Comparison of ENCODE assay signal across 23 cellular contexts in genomic region chr5:10708189-10708944, GRCh38. TPM values are rescaled to one million over a fixed set of nuclear protein-coding genes. Genes with fewer than 3 reads are reported as not detected.
A peak's percentile ranks its signal among the peaks of the same experiment; 100 is the strongest.
DNase-seq lines count a peak whose midpoint lies in the region; ATAC-seq and TF ChIP-seq lines count a peak whose summit lies in the region.
"Had no signal": no experiment of that assay in that cellular context is flagged by ENCODE, and none has a peak within 500 bp of the region (broad histone marks: within the 10 kb centered on the region; RNA-seq: fewer than 3 reads in every experiment).

No MANE protein-coding gene starts in this region.

- ATAC-seq in activated naive CD8-positive, alpha-beta T cell treated with anti-CD3 and anti-CD28 coated beads, Interleukin-2, amount 10 ng/mL, durations not matched to agents 7 days and 5 days (ENCODE audit: low read depth): no peak
- ATAC-seq in T-helper 17 cell (no peak), GM21619 (IDR thresholded peaks at IDR 0.05; ENCODE audit: unreplicated experiment) (no peak)
- no peak for ATAC-seq in stimulated activated memory B cell treated with anti-CD40 and anti-IgM and Interleukin-4, amounts not matched to agents 10 μg/mL and 1 μg/mL and 100 μg/mL, for 72 hours

- POLR2A ChIA-PET in activated naive CD8-positive, alpha-beta T cell treated with anti-CD3 and anti-CD28 coated beads, Interleukin-2, amount 10 ng/mL, durations not matched to agents 7 days and 5 days (lab: Charles Lee): no interaction called here

- no peaks in the 10 kb centered on the region for H3K9me3 ChIP-seq in T-helper 17 cell (ENCODE audit: control insufficient read depth, low read length, poor library complexity, severe bottlenecking)
- H3K9me3 ChIP-seq: BLaER1, Caco-2 had no signal

- no peak for TF ChIP-seq CTCF in endothelial cell (IDR thresholded peaks at IDR 0.05; ENCODE audit: unreplicated experiment)

- H3K27me3 Mint-ChIP-seq in activated naive CD8-positive, alpha-beta T cell treated with anti-CD3 and anti-CD28 coated beads, Interleukin-2, amount 10 ng/mL, durations not matched to agents 7 days and 5 days: no peaks in the 10 kb centered on the region
- H3K27me3 Mint-ChIP-seq in activated naive CD8-positive, alpha-beta T cell treated with anti-CD3 and anti-CD28 coated beads for 36 hours: no peaks in the 10 kb centered on the region
- H3K27me3 Mint-ChIP-seq in T-helper 17 cell (no peaks in the 10 kb centered on the region), endothelial cell (ENCODE audit: unreplicated experiment) (peaks cover 13% of the 10 kb centered on the region)
- no peaks in the 10 kb centered on the region for H3K27me3 Mint-ChIP-seq in stimulated activated memory B cell treated with anti-CD40 and anti-IgM and Interleukin-4, amounts not matched to agents 10 μg/mL and 1 μg/mL and 100 μg/mL, for 72 hours
- H3K27me3 Mint-ChIP-seq: CD4-positive, alpha-beta memory T cell; IgD-negative memory B cell had no signal

- H3K4me1 Mint-ChIP-seq in activated naive CD8-positive, alpha-beta T cell treated with anti-CD3 and anti-CD28 coated beads, Interleukin-2, amount 10 ng/mL, durations not matched to agents 7 days and 5 days: peaks cover 24% of the 10 kb centered on the region
- peaks cover 28% of the 10 kb centered on the region for H3K4me1 Mint-ChIP-seq in activated naive CD8-positive, alpha-beta T cell treated with anti-CD3 and anti-CD28 coated beads for 36 hours
- H3K4me1 Mint-ChIP-seq in T-helper 17 cell: peaks cover 43% of the 10 kb centered on the region
- H3K4me1 Mint-ChIP-seq in endothelial cell (ENCODE audit: unreplicated experiment): peaks cover 87% of the 10 kb centered on the region
- H3K4me1 Mint-ChIP-seq in stimulated activated memory B cell treated with anti-CD40 and anti-IgM and Interleukin-4, amounts not matched to agents 10 μg/mL and 1 μg/mL and 100 μg/mL, for 72 hours: peaks cover 78% of the 10 kb centered on the region

- H3K9me3 Mint-ChIP-seq in activated naive CD8-positive, alpha-beta T cell treated with anti-CD3 and anti-CD28 coated beads, Interleukin-2, amount 10 ng/mL, durations not matched to agents 7 days and 5 days: no peaks in the 10 kb centered on the region
- H3K9me3 Mint-ChIP-seq in activated naive CD8-positive, alpha-beta T cell treated with anti-CD3 and anti-CD28 coated beads for 36 hours: no peaks in the 10 kb centered on the region
- no peaks in the 10 kb centered on the region for H3K9me3 Mint-ChIP-seq in endothelial cell (ENCODE audit: unreplicated experiment)
- no peaks in the 10 kb centered on the region for H3K9me3 Mint-ChIP-seq in stimulated activated memory B cell treated with anti-CD40 and anti-IgM and Interleukin-4, amounts not matched to agents 10 μg/mL and 1 μg/mL and 100 μg/mL, for 72 hours
- H3K9me3 Mint-ChIP-seq: CD4-positive, alpha-beta memory T cell; H9; IgD-negative memory B cell had no signal

- peaks cover 2% of the 10 kb centered on the region for H3K36me3 Mint-ChIP-seq in activated naive CD8-positive, alpha-beta T cell treated with anti-CD3 and anti-CD28 coated beads, Interleukin-2, amount 10 ng/mL, durations not matched to agents 7 days and 5 days
- peaks cover 14% of the 10 kb centered on the region for H3K36me3 Mint-ChIP-seq in activated naive CD8-positive, alpha-beta T cell treated with anti-CD3 and anti-CD28 coated beads for 36 hours
- H3K36me3 Mint-ChIP-seq in T-helper 17 cell (ENCODE audit: low read depth) (peaks cover 5% of the 10 kb centered on the region), endothelial cell (ENCODE audit: low read depth, unreplicated experiment) (peaks cover 39% of the 10 kb centered on the region)
- peaks cover 45% of the 10 kb centered on the region for H3K36me3 Mint-ChIP-seq in stimulated activated memory B cell treated with anti-CD40 and anti-IgM and Interleukin-4, amounts not matched to agents 10 μg/mL and 1 μg/mL and 100 μg/mL, for 72 hours

- H3K27ac Mint-ChIP-seq in activated naive CD8-positive, alpha-beta T cell treated with anti-CD3 and anti-CD28 coated beads, Interleukin-2, amount 10 ng/mL, durations not matched to agents 7 days and 5 days: peak overlapping the region; percentile 49
- no peak overlapping the region for H3K27ac Mint-ChIP-seq in activated naive CD8-positive, alpha-beta T cell treated with anti-CD3 and anti-CD28 coated beads for 36 hours
- H3K27ac Mint-ChIP-seq in T-helper 17 cell: peak overlapping the region; percentile 70
- peak overlapping the region; percentile 64 for H3K27ac Mint-ChIP-seq in endothelial cell (ENCODE audit: unreplicated experiment)
- H3K27ac Mint-ChIP-seq in stimulated activated memory B cell treated with anti-CD40 and anti-IgM and Interleukin-4, amounts not matched to agents 10 μg/mL and 1 μg/mL and 100 μg/mL, for 72 hours: no peak overlapping the region
- H3K27ac Mint-ChIP-seq: IgD-negative memory B cell had no signal

- H3K4me3 Mint-ChIP-seq in activated naive CD8-positive, alpha-beta T cell treated with anti-CD3 and anti-CD28 coated beads, Interleukin-2, amount 10 ng/mL, durations not matched to agents 7 days and 5 days: no peak overlapping the region
- H3K4me3 Mint-ChIP-seq in activated naive CD8-positive, alpha-beta T cell treated with anti-CD3 and anti-CD28 coated beads for 36 hours: no peak overlapping the region
- H3K4me3 Mint-ChIP-seq in T-helper 17 cell (no peak overlapping the region), endothelial cell (ENCODE audit: unreplicated experiment) (no peak overlapping the region)
- H3K4me3 Mint-ChIP-seq in stimulated activated memory B cell treated with anti-CD40 and anti-IgM and Interleukin-4, amounts not matched to agents 10 μg/mL and 1 μg/mL and 100 μg/mL, for 72 hours: no peak overlapping the region
- H3K4me3 Mint-ChIP-seq: CD4-positive, alpha-beta memory T cell; H9; IgD-negative memory B cell had no signal

- DNase-seq in activated naive CD8-positive, alpha-beta T cell treated with anti-CD3 and anti-CD28 coated beads, Interleukin-2, amount 10 ng/mL, durations not matched to agents 7 days and 5 days: no peak
- DNase-seq in activated naive CD8-positive, alpha-beta T cell treated with anti-CD3 and anti-CD28 coated beads for 36 hours: no peak
- DNase-seq in T-helper 17 cell: no peak
- DNase-seq in endothelial cell (ENCODE audit: low spot score): no peak
- DNase-seq in activated CD4-positive, alpha-beta T cell treated with anti-CD3 and anti-CD28 coated beads for 1 hour: no peak
- DNase-seq in amygdala (lab: John Stamatoyannopoulos, UW): no peak
- DNase-seq: ACHN; Caco-2; CD4-positive, alpha-beta memory T cell; DND-41; H9; Kasumi-1; NCI-H1694; NCI-H2081 treated with DMSO at 0.1 percent for 48 hours; NCI-H2171 treated with DMSO at 0.1 percent for 48 hours; NCI-H524 treated with DMSO at 0.1 percent for 48 hours; NCI-H82; OCI-M1; SHP77 had no signal

RNA-seq across cellular contexts. Expression of gene DAP, which starts 52.7 kb away (rescaled TPM):
- 10 to 100 TPM; 47.8 to 50.2 TPM for total RNA-seq in activated naive CD8-positive, alpha-beta T cell treated with anti-CD3 and anti-CD28 coated beads, Interleukin-2, amount 10 ng/mL, durations not matched to agents 7 days and 5 days
- total RNA-seq in activated naive CD8-positive, alpha-beta T cell treated with anti-CD3 and anti-CD28 coated beads for 36 hours: 10 to 100 TPM; 53.2 to 53.4 TPM
- total RNA-seq in T-helper 17 cell (10 to 100 TPM; 40.1 to 54.5 TPM), endothelial cell (ENCODE audit: unreplicated experiment) (231 TPM)

Comparison
In these comparisons a context has a peak if more than half of its experiments do, and no peak if none do; other contexts are left out.
1. H3K27ac Mint-ChIP-seq: peak in activated naive CD8-positive, alpha-beta T cell treated with anti-CD3 and anti-CD28 coated beads, Interleukin-2, amount 10 ng/mL, durations not matched to agents 7 days and 5 days (single experiment), T-helper 17 cell (single experiment) and endothelial cell (single experiment); none in activated naive CD8-positive, alpha-beta T cell treated with anti-CD3 and anti-CD28 coated beads for 36 hours (single experiment) and stimulated activated memory B cell treated with anti-CD40 and anti-IgM and Interleukin-4, amounts not matched to agents 10 μg/mL and 1 μg/mL and 100 μg/mL, for 72 hours (single experiment).